Comparison of ENCODE assay signal across 14 cellular contexts in the genomic region with DNA sequence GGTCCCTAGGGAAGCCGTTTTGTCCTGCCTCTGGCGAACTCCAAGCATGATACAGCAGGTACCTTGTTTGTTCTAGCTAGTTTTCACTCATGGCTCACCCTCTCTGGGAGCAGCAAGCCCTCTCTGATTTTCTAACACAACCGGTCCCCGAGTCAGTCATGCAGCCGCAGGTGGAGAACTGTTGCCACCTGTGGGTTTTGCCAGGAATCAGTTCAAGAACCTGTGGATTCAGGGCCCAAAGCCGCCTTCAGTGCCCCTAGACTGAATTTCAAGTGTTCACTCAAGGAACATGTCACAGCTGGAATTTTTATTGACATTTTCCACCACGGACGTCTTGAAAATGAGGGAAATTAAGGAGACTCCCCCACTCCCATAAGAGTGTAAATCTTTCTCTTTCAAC. TPM values are rescaled to one million over a fixed set of nuclear protein-coding genes. Genes with fewer than 3 reads are reported as not detected.
A peak's percentile ranks its signal among the peaks of the same experiment; 100 is the strongest.
DNase-seq lines count a peak whose midpoint lies in the region; ATAC-seq, FAIRE-seq and TF ChIP-seq lines count a peak whose summit lies in the region.
"Had no signal": no experiment of that assay in that cellular context is flagged by ENCODE, and none has a peak within 500 bp of the region (broad histone marks: within the 10 kb centered on the region; RNA-seq: fewer than 3 reads in every experiment).

No MANE protein-coding gene starts in this region.

- WGBS in sigmoid colon, 2 donors: 89 to 91% methylated on average over 8 of the region's 8 CpGs
- WGBS in small intestine, 3 donors: 75 to 80% (median 77%) methylated on average over 8 of the region's 8 CpGs

- H3K27me3 Mint-ChIP-seq in WTC11 (ENCODE audit: low read depth): no peaks in the 10 kb centered on the region

- H3K4me1 ChIP-seq in OCI-LY3 (ENCODE audit: low read length) (peaks cover 7% of the 10 kb centered on the region), foreskin keratinocyte (peaks cover 4% of the 10 kb centered on the region), sigmoid colon (peaks cover 0 to 31% (median 20%) of the 10 kb centered on the region in 4 donors), vagina (peaks cover 31% of the 10 kb centered on the region), small intestine (ENCODE audit: control insufficient read depth in 2 of 2, insufficient read depth in 1 of 2, low read depth in 1 of 2, low read length in 1 of 2) (no peaks in the 10 kb centered on the region)

- peaks cover 7% of the 10 kb centered on the region; the same call in 1 of the 2 replicates for H3K9me3 Mint-ChIP-seq in WTC11
- H3K9me3 Mint-ChIP-seq: CD8-positive, alpha-beta T cell had no signal

- no peak overlapping the region for H3K27ac Mint-ChIP-seq in WTC11
- H3K27ac Mint-ChIP-seq: CD8-positive, alpha-beta T cell had no signal

- H3K9ac ChIP-seq in OCI-LY3 (ENCODE audit: low read length): no peak overlapping the region

- H3K36me3 ChIP-seq in OCI-LY3 (replicated peaks; ENCODE audit: low read depth, low read length): no peaks in the 10 kb centered on the region
- H3K36me3 ChIP-seq in sigmoid colon: peaks cover 0 to 9% (median 0%) of the 10 kb centered on the region in 4 donors
- H3K36me3 ChIP-seq in vagina: no peaks in the 10 kb centered on the region
- H3K36me3 ChIP-seq in small intestine (ENCODE audit: control insufficient read depth in 2 of 2, insufficient read depth in 2 of 2, low read length in 2 of 2): no peaks in the 10 kb centered on the region

- no peaks in the 10 kb centered on the region for H3K79me2 ChIP-seq in OCI-LY3 (ENCODE audit: low read length)

- ATAC-seq in WTC11 (peak; percentile 34; the same call in 1 of the 2 replicates), foreskin keratinocyte (no peak), GM21737 (IDR thresholded peaks at IDR 0.05; ENCODE audit: unreplicated experiment) (no peak)
- ATAC-seq: CD8-positive, alpha-beta T cell had no signal

- TF ChIP-seq CTCF in OCI-LY3 (IDR thresholded peaks at IDR 0.05; ENCODE audit: low read depth, low read length) (0 out of 2 replicates have a peak, but pooled peaks have one; percentile 7), WTC11 (IDR thresholded peaks at IDR 0.05) (no peak), foreskin keratinocyte (conservative IDR thresholded peaks at IDR 0.05) (peak; percentile 41), sigmoid colon (IDR thresholded peaks at IDR 0.05) (no peak), vagina (IDR thresholded peaks at IDR 0.05) (no peak)

- H3K4me3 Mint-ChIP-seq in WTC11: no peak overlapping the region
- H3K4me3 Mint-ChIP-seq: CD8-positive, alpha-beta T cell; IgD-negative memory B cell had no signal

- no peak for TF ChIP-seq POLR2A in sigmoid colon (IDR thresholded peaks at IDR 0.05)
- TF ChIP-seq POLR2A in vagina (IDR thresholded peaks at IDR 0.05): no peak

- DNase-seq in WTC11 (ENCODE audit: low spot score) (no peak), foreskin keratinocyte (no peak), sigmoid colon (peak; percentile 52), vagina (ENCODE audit: extremely low spot score in 2 of 2) (no peak), small intestine (no peak)
- DNase-seq: CD8-positive, alpha-beta T cell; NCI-H2029; NCI-H2171 treated with DMSO at 0.1 percent for 48 hours; NCI-H510A; NCI-H82 had no signal

- H3K36me3 Mint-ChIP-seq in WTC11: peaks cover 3% of the 10 kb centered on the region
- H3K36me3 Mint-ChIP-seq: CD8-positive, alpha-beta T cell; IgD-negative memory B cell had no signal

- intact Hi-C loops in sigmoid colon (cut with DNase I): no loop called here
- intact Hi-C loops in vagina (cut with DNase I): no loop called here

- POLR2A ChIA-PET in WTC11 (lab: Charles Lee): interaction anchor here (1.3 kb wide), 1 partner anchor 9 kb away, joined by 3 read pairs; no protein-coding TSS in a partner anchor

- H2AFZ ChIP-seq in OCI-LY3 (ENCODE audit: low read depth, low read length): no peak overlapping the region

- H3K27me3 ChIP-seq in OCI-LY3 (ENCODE audit: low read depth, low read length) (0 out of 2 replicates have a peak, but pooled peaks cover 10% of the 10 kb centered on the region), foreskin keratinocyte (no peaks in the 10 kb centered on the region), sigmoid colon (no peaks in the 10 kb centered on the region), vagina (no peaks in the 10 kb centered on the region), small intestine (ENCODE audit: control insufficient read depth in 2 of 2, insufficient read depth in 2 of 2, low read length in 2 of 2) (no peaks in the 10 kb centered on the region)

- no peaks in the 10 kb centered on the region for H4K20me1 ChIP-seq in OCI-LY3 (ENCODE audit: insufficient read depth, low read length)

- TF ChIP-seq EP300 in sigmoid colon (IDR thresholded peaks at IDR 0.05): no peak

- no peaks in the 10 kb centered on the region for H3K9me3 ChIP-seq in OCI-LY3 (ENCODE audit: insufficient read depth, low read length)
- no peaks in the 10 kb centered on the region for H3K9me3 ChIP-seq in sigmoid colon
- no peaks in the 10 kb centered on the region for H3K9me3 ChIP-seq in vagina
- no peaks in the 10 kb centered on the region for H3K9me3 ChIP-seq in small intestine (ENCODE audit: control insufficient read depth, low read depth)

- CTCF ChIA-PET in WTC11 (lab: Charles Lee): interaction anchor here (0.6 to 3.8 kb wide), 6 partner anchors 9 to 102 kb away, joined by 3 to 21 read pairs (median 4); no protein-coding TSS in a partner anchor

- H3K4me2 ChIP-seq in OCI-LY3 (ENCODE audit: low read length): no peak overlapping the region

- no peak overlapping the region for H3K27ac ChIP-seq in OCI-LY3 (ENCODE audit: low read length)
- no peak overlapping the region for H3K27ac ChIP-seq in foreskin keratinocyte
- H3K27ac ChIP-seq in sigmoid colon: no peak overlapping the region
- H3K27ac ChIP-seq in vagina: no peak overlapping the region
- H3K27ac ChIP-seq in small intestine (ENCODE audit: low read depth in 1 of 2, low read length in 1 of 2): no peak overlapping the region

- peaks cover 13% of the 10 kb centered on the region for H3K4me1 Mint-ChIP-seq in WTC11

- FAIRE-seq in small intestine (lab: Jason Lieb, UNC): no peak
- FAIRE-seq: H54 had no signal

- no peak overlapping the region for H3K4me3 ChIP-seq in OCI-LY3 (ENCODE audit: low read length)
- no peak overlapping the region for H3K4me3 ChIP-seq in sigmoid colon
- no peak overlapping the region for H3K4me3 ChIP-seq in vagina
- H3K4me3 ChIP-seq in small intestine (ENCODE audit: low read depth in 1 of 2, low read length in 2 of 2): no peak overlapping the region

TF ChIP-seq in WTC11, 78 proteins besides CTCF, POLR2A, EP300 and RAD21 (continues in another document):
- no peak for TF ChIP-seq ATF1 (CRISPR knock-in tag; IDR thresholded peaks at IDR 0.05)
- no peak for TF ChIP-seq TP53 (CRISPR knock-in tag; IDR thresholded peaks at IDR 0.05)
- no peak for TF ChIP-seq FOXP4 (CRISPR knock-in tag; IDR thresholded peaks at IDR 0.05)

RNA-seq across cellular contexts. Expression of gene LRRK1, which starts 13.3 kb away (rescaled TPM):
- total RNA-seq in WTC11 (2021) (5.9 to 7.6 TPM (median 6.3 TPM) in 3 replicates), foreskin keratinocyte (13.5 and 13.7 TPM in 2 replicates), sigmoid colon (10 to 100 TPM in 2 of 4 donors, 1 to 10 TPM in 2; 7.1 to 27.4 (median 9.2) TPM), vagina (21.1 TPM)
- polyA plus RNA-seq in foreskin keratinocyte (6.8 and 6.9 TPM in 2 replicates), sigmoid colon (10 to 100 TPM in 2 of 3 donors, 1 to 10 TPM in 1; 9.6 to 22.6 (median 10.2) TPM), small intestine (1 to 10 TPM; 3.8 to 9.4 (median 6.3) TPM)

RNA-seq across cellular contexts. Expression of gene ALDH1A3, which starts 26.2 kb away (rescaled TPM):
- total RNA-seq in WTC11 (2021) (9.9 to 14.0 TPM (median 10.7 TPM) in 3 replicates), foreskin keratinocyte (134 and 232 TPM in 2 replicates), sigmoid colon (10 to 100 TPM; 36.4 to 71.2 (median 46.9) TPM), vagina (62.9 TPM)
- polyA plus RNA-seq in foreskin keratinocyte (62.7 and 92.3 TPM in 2 replicates), sigmoid colon (10 to 100 TPM in 1 of 3 donors, 1 to 10 TPM in 2; 8.6 to 13.2 (median 9.0) TPM), small intestine (10 to 100 TPM in 1 of 3 donors, 1 to 10 TPM in 2; 3.8 to 37.3 (median 9.9) TPM)
- total RNA-seq: CD8-positive, alpha-beta T cell had no signal
- polyA plus RNA-seq: IgD-negative memory B cell had no signal

Comparison
In these comparisons a context has a peak if more than half of its experiments do, and no peak if none do; other contexts are left out.
1. CTCF ChIP-seq: peak in OCI-LY3 (single experiment) and foreskin keratinocyte (single experiment); none in WTC11 (single experiment), sigmoid colon (0 of 4) and vagina (0 of 3).